ENCODE assay signal across 27 cellular contexts in the genomic region with DNA sequence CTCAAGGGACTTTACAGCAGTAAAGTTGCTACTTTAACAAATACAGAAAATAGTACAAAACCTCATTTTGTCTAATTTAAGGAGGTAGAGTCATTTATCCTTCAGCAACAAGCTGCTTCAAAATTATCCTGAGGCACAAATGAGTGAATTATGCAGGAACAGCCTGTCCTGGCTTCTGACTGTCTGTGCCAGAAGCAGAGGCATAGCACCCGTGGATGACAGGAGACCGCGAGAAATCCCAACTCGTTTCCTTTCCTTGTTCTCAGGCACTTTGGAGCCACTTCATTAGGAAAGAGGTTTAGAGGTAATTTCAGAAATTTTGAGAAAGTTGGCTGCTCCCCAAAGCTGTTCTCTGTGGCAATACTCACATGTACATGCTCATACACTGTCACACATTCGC.
"Had no signal": no experiment of that assay in that cellular context is flagged by ENCODE, and none has a peak within 500 bp of the region (broad histone marks: within the 10 kb centered on the region; RNA-seq: fewer than 3 reads in every experiment).

No MANE protein-coding gene starts in this region.

- H3K4me1 ChIP-seq: adrenal gland, body of pancreas, colonic mucosa had no signal

- H3K36me3 ChIP-seq: adrenal gland, cardiac muscle cell, colonic mucosa, esophagus squamous epithelium, gastroesophageal sphincter had no signal

- DNase-seq: activated CD4-positive, alpha-beta memory T cell treated with anti-CD3 and anti-CD28 coated beads for 36 hours; activated CD4-positive, alpha-beta T cell treated with anti-CD3 and anti-CD28 coated beads for 36 hours; activated CD4-positive, alpha-beta T cell treated with anti-CD3 and anti-CD28 coated beads, Interleukin-2, amount 10 ng/mL, durations not matched to agents 24 days and 14 days; activated CD4-positive, CD25-positive, alpha-beta regulatory T cell; activated CD4-positive, CD25-positive, alpha-beta regulatory T cell treated with anti-CD3 and anti-CD28 coated beads, Interleukin-2, amount 50 U/mL, for 72 hours; activated CD8-positive, alpha-beta memory T cell treated with anti-CD3 and anti-CD28 coated beads, Interleukin-2, amount 10 ng/mL, durations not matched to agents 7 days and 5 days; activated CD8-positive, alpha-beta memory T cell treated with anti-CD3 and anti-CD28 coated beads, Interleukin-2, amount 50 U/mL, for 4 hours; activated CD8-positive, alpha-beta T cell treated with anti-CD3 and anti-CD28 coated beads, Interleukin-2, amount 10 ng/mL, durations not matched to agents 7 days and 5 days; activated effector memory CD4-positive, alpha-beta T cell treated with anti-CD3 and anti-CD28 coated beads, Interleukin-2, amount 50 U/mL, for 16 hours; activated naive CD4-positive, alpha-beta T cell treated with anti-CD3 and anti-CD28 coated beads for 36 hours; activated naive CD8-positive, alpha-beta T cell treated with anti-CD3 and anti-CD28 coated beads for 36 hours; activated naive CD8-positive, alpha-beta T cell treated with anti-CD3 and anti-CD28 coated beads, Interleukin-2, amount 50 U/mL, for 24 hours; activated T-cell treated with anti-CD3 and anti-CD28 coated beads, Interleukin-2, amount 50 U/mL, for 1 hour; activated T-cell treated with anti-CD3 and anti-CD28 coated beads, Interleukin-2, amount 50 U/mL, for 48 hours; adrenal gland; aorta; body of pancreas; central memory CD4-positive, alpha-beta T cell; cerebellar nuclear complex; colonic mucosa; effector CD8-positive, alpha-beta T cell; esophagus squamous epithelium; foreskin melanocyte; T-helper 2 cell had no signal

- ATAC-seq: activated CD4-positive, alpha-beta T cell treated with anti-CD3 and anti-CD28 coated beads for 36 hours; activated CD8-positive, alpha-beta memory T cell treated with anti-CD3 and anti-CD28 coated beads, Interleukin-2, amount 10 ng/mL, durations not matched to agents 7 days and 5 days; activated CD8-positive, alpha-beta T cell treated with anti-CD3 and anti-CD28 coated beads, Interleukin-2, amount 10 ng/mL, durations not matched to agents 7 days and 5 days; activated naive CD8-positive, alpha-beta T cell treated with anti-CD3 and anti-CD28 coated beads, Interleukin-2, amount 50 U/mL, for 24 hours; body of pancreas; gastroesophageal sphincter had no signal

- H3K4me3 ChIP-seq: adrenal gland, body of pancreas, cardiac muscle cell, colonic mucosa, esophagus squamous epithelium, gastroesophageal sphincter had no signal

- H3K27ac ChIP-seq: adrenal gland, body of pancreas, cardiac muscle cell, colonic mucosa, epithelial cell of prostate, esophagus squamous epithelium, gastroesophageal sphincter had no signal

- H3K27me3 ChIP-seq: adrenal gland, body of pancreas, cardiac muscle cell, colonic mucosa, esophagus squamous epithelium, gastroesophageal sphincter had no signal

- H3K9me3 ChIP-seq: adrenal gland, body of pancreas, colonic mucosa, esophagus squamous epithelium, gastroesophageal sphincter had no signal
